1 cellular context compared by ENCODE assay signal in the genomic region with DNA sequence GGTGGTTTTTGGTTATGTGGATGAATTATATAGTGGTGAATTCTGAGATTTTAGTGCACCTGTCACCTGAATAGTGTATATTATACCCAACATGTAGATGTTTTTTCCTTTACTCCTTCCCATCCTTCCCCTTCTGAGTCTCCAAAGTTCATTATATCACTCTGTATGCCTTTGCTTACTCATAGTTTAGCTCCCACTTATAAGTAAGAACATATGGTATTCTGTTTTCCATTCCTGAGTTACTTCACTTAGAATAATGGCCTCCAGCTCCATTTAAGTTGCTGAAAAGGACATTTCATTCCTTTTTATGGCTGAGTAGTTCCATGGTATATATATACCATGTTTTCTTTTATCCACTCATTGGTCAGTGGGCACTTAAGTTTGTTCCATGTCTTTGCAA.
TF ChIP-seq lines count a peak whose summit lies in the region.

No MANE protein-coding gene starts in this region.

TF ChIP-seq in HepG2, 621 proteins besides CTCF, POLR2A, EP300 and RAD21 (continued from another document):
- TF ChIP-seq ZNF17 (CRISPR knock-in tag; IDR thresholded peaks at IDR 0.05) = no peak
- no peak for TF ChIP-seq ESRRA (CRISPR knock-in tag; IDR thresholded peaks at IDR 0.05; ENCODE audit: low read depth)
- no peak for TF ChIP-seq ZNF256 (CRISPR knock-in tag; conservative IDR thresholded peaks at IDR 0.05)
